5 cellular contexts compared by ENCODE assay signal in the genomic region with DNA sequence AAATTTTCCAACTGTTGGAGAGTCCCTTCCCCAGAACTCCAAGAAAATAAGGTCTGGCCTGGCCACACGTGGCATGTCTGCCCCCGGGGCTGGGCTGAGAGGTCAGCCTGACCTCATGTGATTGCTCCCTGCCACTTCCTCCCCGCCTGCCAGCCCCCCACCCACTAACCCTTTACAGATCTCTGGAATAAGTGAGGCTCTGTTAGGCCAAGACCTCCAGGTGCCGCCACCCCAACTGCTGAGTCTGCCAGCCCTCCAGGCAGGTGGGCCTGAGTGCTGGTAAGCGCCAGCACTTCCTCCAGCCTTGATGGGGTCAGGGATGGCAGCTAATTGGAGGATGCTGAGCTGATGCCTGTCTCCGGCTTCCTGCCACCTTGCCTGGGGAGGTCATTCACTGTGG.
"Had no signal": no experiment of that assay in that cellular context is flagged by ENCODE, and none has a peak within 500 bp of the region (broad histone marks: within the 10 kb centered on the region; RNA-seq: fewer than 3 reads in every experiment).

No MANE protein-coding gene starts in this region.

- H3K4me2 ChIP-seq: GM23338 had no signal

- ATAC-seq: GM23338, K562 had no signal

- H3K4me3 ChIP-seq: GM23338, K562 had no signal

- DNase-seq: H9, HCEC 1CT, IMR-90 had no signal
